Comparison of ENCODE assay signal across 19 cellular contexts in genomic region chr20:47428164-47428563, GRCh38.
"Had no signal": no experiment of that assay in that cellular context is flagged by ENCODE, and none has a peak within 500 bp of the region (broad histone marks: within the 10 kb centered on the region; RNA-seq: fewer than 3 reads in every experiment).

No MANE protein-coding gene starts in this region.

- FAIRE-seq: bronchial epithelial cell had no signal

- H3K9me3 Mint-ChIP-seq: activated B cell treated with CpG ODN at 0.5 μM for 24 hours had no signal

- H3K27ac ChIP-seq: gastrocnemius medialis, psoas muscle, skin epidermis, thoracic aorta had no signal

- H3K4me3 Mint-ChIP-seq: activated B cell treated with CpG ODN at 0.5 μM for 24 hours; activated CD4-positive, alpha-beta memory T cell treated with anti-CD3 and anti-CD28 coated beads for 36 hours; activated naive CD8-positive, alpha-beta T cell; immature natural killer cell; naive thymus-derived CD8-positive, alpha-beta T cell had no signal

- H3K27me3 ChIP-seq: gastrocnemius medialis had no signal

- H3K27me3 Mint-ChIP-seq: activated B cell treated with CpG ODN at 0.5 μM for 24 hours; activated CD4-positive, alpha-beta memory T cell treated with anti-CD3 and anti-CD28 coated beads for 36 hours; activated naive CD8-positive, alpha-beta T cell; naive thymus-derived CD8-positive, alpha-beta T cell had no signal

- H3K4me3 ChIP-seq: gastrocnemius medialis, psoas muscle, skin epidermis, thoracic aorta had no signal

- H3K36me3 ChIP-seq: gastrocnemius medialis, thoracic aorta had no signal

- H3K4me1 ChIP-seq: gastrocnemius medialis, psoas muscle had no signal

- H3K27ac Mint-ChIP-seq: activated CD4-positive, alpha-beta memory T cell treated with anti-CD3 and anti-CD28 coated beads for 36 hours; activated naive CD8-positive, alpha-beta T cell; naive thymus-derived CD8-positive, alpha-beta T cell had no signal

- DNase-seq: activated B cell treated with CpG ODN at 0.5 μM for 24 hours; activated CD4-positive, alpha-beta memory T cell treated with anti-CD3 and anti-CD28 coated beads for 36 hours; activated CD4-positive, alpha-beta T cell treated with anti-CD3 and anti-CD28 coated beads for 4 hours; activated T-cell treated with anti-CD3 and anti-CD28 coated beads for 4 hours; cerebellar nuclear complex; cortex of kidney; gastrocnemius medialis; head of caudate nucleus; immature natural killer cell; mesenchymal stem cell; naive thymus-derived CD8-positive, alpha-beta T cell; psoas muscle; right cardiac atrium; stimulated activated CD4-positive, alpha-beta T cell treated with anti-CD3 and anti-CD28 coated beads, Interleukin-4, amount 100 ng/mL, for 1 hour had no signal

- ATAC-seq: esophagus mucosa; gastrocnemius medialis; naive thymus-derived CD8-positive, alpha-beta T cell; psoas muscle; right cardiac atrium had no signal

- H3K4me1 Mint-ChIP-seq: immature natural killer cell had no signal
